Comparison of ENCODE assay signal across 8 cellular contexts in genomic region chr9:128786681-128787582, GRCh38. TPM values are rescaled to one million over a fixed set of nuclear protein-coding genes. Genes with fewer than 3 reads are reported as not detected.
A peak's percentile ranks its signal among the peaks of the same experiment; 100 is the strongest.
DNase-seq lines count a peak whose midpoint lies in the region; ATAC-seq and TF ChIP-seq lines count a peak whose summit lies in the region.

TBC1D13 (plus strand) TSS chr9:128787253; CDS start chr9:128787354, 101 bp downstream.

- H2BK5ac ChIP-seq in IMR-90 (ENCODE audit: low read depth, low read length, poor library complexity, severe bottlenecking) = peak within 1 kb of the TSS; percentile 79

- peak within 1 kb of the TSS; percentile 85 for H3K4ac ChIP-seq in IMR-90 (ENCODE audit: low read depth, low read length)

- H3K79me1 ChIP-seq in IMR-90 (ENCODE audit: low read depth in 1 of 2, low read length in 2 of 2) = peaks cover 13 to 37% of the 10 kb centered on the region in 2 experiments

- H2BK120ac ChIP-seq in IMR-90 (ENCODE audit: low read depth, low read length) = peak within 1 kb of the TSS; percentile 68

- peak within 1 kb of the TSS; percentile 84 for H3K27ac ChIP-seq in IMR-90 (ENCODE audit: insufficient read depth, low read length)

- POLR2A ChIA-PET in IMR-90 (lab: Charles Lee; ENCODE audit: unreplicated experiment) = no interaction called here

- no peaks in the 10 kb centered on the region for H3K9me3 ChIP-seq in IMR-90 (ENCODE audit: control insufficient read depth, insufficient read depth, low read length)

- peak within 1 kb of the TSS; percentile 72 for H4K5ac ChIP-seq in IMR-90 (ENCODE audit: low read depth, low read length)

- 0% methylated on average over 37 of the region's 64 CpGs; no CpG with 5 or more reads in 1 of the 2 experiments for WGBS in IMR-90 (ENCODE audit: extremely low coverage in 2 of 2, insufficient read length in 1 of 2), 2 experiments

- H3K9ac ChIP-seq in IMR-90 (ENCODE audit: low read depth, low read length) = peak within 1 kb of the TSS; percentile 92

- H3K23ac ChIP-seq in IMR-90 (ENCODE audit: low read depth, low read length) = peak within 1 kb of the TSS; percentile 81

- peak; percentile 22; the same call in 1 of the 2 replicates for TF ChIP-seq RAD21 in IMR-90 (IDR thresholded peaks at IDR 0.05; ENCODE audit: low read length)

- H4K20me1 ChIP-seq in IMR-90 (ENCODE audit: insufficient read depth, low read length) = 0 out of 2 replicates have a peak, but pooled peaks cover 5% of the 10 kb centered on the region

- no peak within 1 kb of the TSS for H2BK20ac ChIP-seq in IMR-90 (ENCODE audit: low read depth, low read length)

- peak within 1 kb of the TSS; percentile 85 for H2AK5ac ChIP-seq in IMR-90 (ENCODE audit: low read depth, low read length)

- H3K9me1 ChIP-seq in IMR-90 (ENCODE audit: insufficient read depth, low read length) = no peaks in the 10 kb centered on the region; the same call in 1 of the 2 replicates

- TF ChIP-seq POLR2A in IMR-90 (IDR thresholded peaks at IDR 0.05; ENCODE audit: low read depth, low read length) = no peak

- H3K18ac ChIP-seq in IMR-90 (ENCODE audit: low read depth, low read length) = peak within 1 kb of the TSS; percentile 5; the same call in 1 of the 2 replicates

- H3K36me3 ChIP-seq in IMR-90 (ENCODE audit: control insufficient read depth, insufficient read depth, low read length) = peaks cover 18% of the 10 kb centered on the region

- H3K56ac ChIP-seq in IMR-90 (ENCODE audit: extremely low read depth, insufficient read depth, low read length) = peak within 1 kb of the TSS; percentile 43

- CTCF ChIA-PET in IMR-90 (lab: Yijun Ruan, JAX) = no interaction called here

- in situ Hi-C loops in IMR-90 (cut with MboI; ENCODE audit: low sequenced_read_pairs) = no loop called here

- peak within 1 kb of the TSS; percentile 26; the same call in 1 of the 3 replicates for H2BK15ac ChIP-seq in IMR-90 (ENCODE audit: low read depth, low read length)

- no peaks in the 10 kb centered on the region for H3K27me3 ChIP-seq in IMR-90 (ENCODE audit: control insufficient read depth, insufficient read depth, low read length)

- peak within 1 kb of the TSS; percentile 81 for H3K4me3 ChIP-seq in IMR-90 (ENCODE audit: insufficient read depth, low read depth, low read length)

- H3K4me1 ChIP-seq in IMR-90 (ENCODE audit: control insufficient read depth, insufficient read depth, low read length) = peaks cover 6% of the 10 kb centered on the region

- dilution Hi-C loops in IMR-90 (cut with HindIII; ENCODE audit: low sequenced_read_pairs, unreplicated experiment) = no loop called here

- peak within 1 kb of the TSS; percentile 96 for H3K14ac ChIP-seq in IMR-90 (replicated peaks; ENCODE audit: low read depth, low read length)

- intact Hi-C loops in IMR-90 (cut with micrococcal nuclease) = loop anchor here (2.0 kb wide), 1 partner anchor 16 kb away; the partner anchor contains the start of gene ZER1

- peak within 1 kb of the TSS; percentile 100 for H2AFZ ChIP-seq in IMR-90 (replicated peaks; ENCODE audit: low read length, poor library complexity)

- ATAC-seq in GM21526 (IDR thresholded peaks at IDR 0.05; ENCODE audit: low FRiP score, unreplicated experiment) (peak; percentile 66), IMR-90 (ENCODE audit: low read depth) (peak; percentile 95)

- H3K4me2 ChIP-seq in IMR-90 (ENCODE audit: low read depth, low read length) = peak within 1 kb of the TSS; percentile 98

- H4K8ac ChIP-seq in IMR-90 (ENCODE audit: low read depth in 2 of 2, low read length in 2 of 2) = peak within 1 kb of the TSS; percentile 92 to 100

- no TSS peak for BruUV-seq in IMR-90 (replicated peaks; lab: Mats Ljungman, UMichigan)

- DNase-seq in D341Med (ENCODE audit: low spot score) = peak; percentile 95
- DNase-seq in IMR-90 = peak; percentile 70
- peak; percentile 92 for DNase-seq in OCI-M1 (lab: John Stamatoyannopoulos, UW)
- peak; percentile 86 for DNase-seq in activated T-cell treated with anti-CD3 and anti-CD28 coated beads for 1 hour (ENCODE audit: low read depth)
- peak; percentile 98 for DNase-seq in epidermal melanocyte (ENCODE audit: insufficient read length, low spot score)
- DNase-seq in middle frontal gyrus (ENCODE audit: extremely low spot score, low spot score) = peak; percentile 57
- peak; percentile 84 to 86 for DNase-seq in stimulated activated CD8-positive, alpha-beta memory T cell treated with anti-CD3 and anti-CD28 coated beads, Interleukin-2, amount 100 ng/mL, for 1 hour (ENCODE audit: low read depth in 2 of 2)

- H4K91ac ChIP-seq in IMR-90 (ENCODE audit: insufficient read depth, low read depth, low read length) = peak within 1 kb of the TSS; percentile 66

- no peak for TF ChIP-seq CTCF in IMR-90 (conservative IDR thresholded peaks at IDR 0.05; ENCODE audit: low read depth, low read length)

- peak within 1 kb of the TSS; percentile 99 for H2AK9ac ChIP-seq in IMR-90 (replicated peaks; ENCODE audit: low read depth, low read length, poor library complexity)

TF ChIP-seq in IMR-90, 13 proteins besides CTCF, POLR2A, EP300 and RAD21:
- TF ChIP-seq RFX5 (IDR thresholded peaks at IDR 0.05; ENCODE audit: low read depth, low read length) (no peak), CEBPB (IDR thresholded peaks at IDR 0.05; ENCODE audit: low read depth, low read length) (peak; percentile 92), CHD1 (IDR thresholded peaks at IDR 0.05; ENCODE audit: low read depth, low read length) (no peak), BHLHE40 (IDR thresholded peaks at IDR 0.05; ENCODE audit: low read depth, low read length) (peak; percentile 94), NFE2L2 (IDR thresholded peaks at IDR 0.05; ENCODE audit: low read depth, low read length) (no peak), MXI1 (IDR thresholded peaks at IDR 0.05; ENCODE audit: borderline replicate concordance, low read depth, low read length) (peak; percentile 40; the same call in 1 of the 2 replicates), FOS (IDR thresholded peaks at IDR 0.05; ENCODE audit: low read depth, low read length) (no peak), RCOR1 (IDR thresholded peaks at IDR 0.05; ENCODE audit: insufficient replicate concordance, low read length) (no peak), MAZ (IDR thresholded peaks at IDR 0.05; ENCODE audit: borderline replicate concordance, low read depth, low read length) (peak; percentile 94), SMC3 (IDR thresholded peaks at IDR 0.05; ENCODE audit: low read depth, low read length) (peak; percentile 15; the same call in 1 of the 2 replicates), MAFK (IDR thresholded peaks at IDR 0.05; ENCODE audit: low read depth, low read length) (no peak)
- TF ChIP-seq, protein P1, sequence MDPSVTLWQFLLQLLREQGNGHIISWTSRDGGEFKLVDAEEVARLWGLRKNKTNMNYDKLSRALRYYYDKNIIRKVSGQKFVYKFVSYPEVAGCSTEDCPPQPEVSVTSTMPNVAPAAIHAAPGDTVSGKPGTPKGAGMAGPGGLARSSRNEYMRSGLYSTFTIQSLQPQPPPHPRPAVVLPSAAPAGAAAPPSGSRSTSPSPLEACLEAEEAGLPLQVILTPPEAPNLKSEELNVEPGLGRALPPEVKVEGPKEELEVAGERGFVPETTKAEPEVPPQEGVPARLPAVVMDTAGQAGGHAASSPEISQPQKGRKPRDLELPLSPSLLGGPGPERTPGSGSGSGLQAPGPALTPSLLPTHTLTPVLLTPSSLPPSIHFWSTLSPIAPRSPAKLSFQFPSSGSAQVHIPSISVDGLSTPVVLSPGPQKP (IDR thresholded peaks at IDR 0.05; ENCODE audit: borderline replicate concordance, low read depth, low read length) = no peak
- TF ChIP-seq, protein P2, sequence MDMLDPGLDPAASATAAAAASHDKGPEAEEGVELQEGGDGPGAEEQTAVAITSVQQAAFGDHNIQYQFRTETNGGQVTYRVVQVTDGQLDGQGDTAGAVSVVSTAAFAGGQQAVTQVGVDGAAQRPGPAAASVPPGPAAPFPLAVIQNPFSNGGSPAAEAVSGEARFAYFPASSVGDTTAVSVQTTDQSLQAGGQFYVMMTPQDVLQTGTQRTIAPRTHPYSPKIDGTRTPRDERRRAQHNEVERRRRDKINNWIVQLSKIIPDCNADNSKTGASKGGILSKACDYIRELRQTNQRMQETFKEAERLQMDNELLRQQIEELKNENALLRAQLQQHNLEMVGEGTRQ (IDR thresholded peaks at IDR 0.05; ENCODE audit: low read depth, low read length) = peak; percentile 94
TF ChIP-seq in IMR-90: peak in this region for 6.

RNA-seq across cellular contexts. Expression of gene TBC1D13, which starts in this region (rescaled TPM):
- 7.2 and 9.1 TPM in 2 replicates for total RNA-seq in IMR-90 (2012; rRNA removed)
- 25.0 and 26.4 TPM in 2 replicates for polyA plus RNA-seq in IMR-90 (2012; rRNA removed)
- 23.3 and 26.4 TPM in 2 replicates for polyA plus RNA-seq in IMR-90 (2012; cell fraction: cytosol; rRNA removed)
- polyA plus RNA-seq in IMR-90 (2012; cell fraction: nucleus; rRNA removed; ENCODE audit: low replicate concordance) = 40.1 and 43.3 TPM in 2 replicates

Comparison
In these comparisons a context has a peak if more than half of its experiments do, and no peak if none do; other contexts are left out.
1. Peak in every context shown above with its lines: DNase-seq, ATAC-seq, H3K4me3 ChIP-seq and H3K27ac ChIP-seq.